12 cellular contexts compared by ENCODE assay signal in genomic region chr6:3260772-3261517, GRCh38. TPM values are rescaled to one million over a fixed set of nuclear protein-coding genes. Genes with fewer than 3 reads are reported as not detected.
DNase-seq lines count a peak whose midpoint lies in the region; ATAC-seq, FAIRE-seq and TF ChIP-seq lines count a peak whose summit lies in the region.
"Had no signal": no experiment of that assay in that cellular context is flagged by ENCODE, and none has a peak within 500 bp of the region (broad histone marks: within the 10 kb centered on the region; RNA-seq: fewer than 3 reads in every experiment).

No MANE protein-coding gene starts in this region.

- H3K27ac ChIP-seq in OCI-LY3 (ENCODE audit: low read length) (no peak overlapping the region), endothelial cell of umbilical vein (ENCODE audit: insufficient read depth, low read depth, low read length) (no peak overlapping the region)
- H3K27ac ChIP-seq: WERI-Rb-1 had no signal

- H3K4me3 ChIP-seq in OCI-LY3 (ENCODE audit: low read length): no peak overlapping the region
- peak overlapping the region in 1 of 3 experiments; percentile 2 for H3K4me3 ChIP-seq in endothelial cell of umbilical vein (replicated peaks in 1 of 3; ENCODE audit: insufficient read depth in 1 of 3, low read depth in 1 of 3, low read length in 3 of 3)
- peak overlapping the region; percentile 21 for H3K4me3 ChIP-seq in retinal pigment epithelial cell (ENCODE audit: low read length)

- no peak for TF ChIP-seq CTCF in OCI-LY3 (IDR thresholded peaks at IDR 0.05; ENCODE audit: low read depth, low read length)
- TF ChIP-seq CTCF in endothelial cell of umbilical vein (IDR thresholded peaks at IDR 0.05; ENCODE audit: extremely low read depth in 1 of 2, insufficient read depth in 1 of 2, low read depth in 1 of 2, low read length in 2 of 2): no peak
- no peak for TF ChIP-seq CTCF in retinal pigment epithelial cell (conservative IDR thresholded peaks at IDR 0.05; ENCODE audit: low read depth, low read length)

- H3K4me3 Mint-ChIP-seq in T-helper 2 cell treated with Interferon-gamma antibody and Interleukin-4, amounts not matched to agents 5 μg/mL and 100 μg/mL, for 36 hours: peak overlapping the region; percentile 98

- H3K27me3 ChIP-seq in OCI-LY3 (ENCODE audit: low read depth, low read length): no peaks in the 10 kb centered on the region
- peaks cover 1 to 4% of the 10 kb centered on the region in 2 experiments for H3K27me3 ChIP-seq in endothelial cell of umbilical vein (ENCODE audit: control insufficient read depth in 2 of 2, insufficient read depth in 2 of 2, low read length in 2 of 2)

- peaks cover 10% of the 10 kb centered on the region for H3K4me1 ChIP-seq in OCI-LY3 (ENCODE audit: low read length)
- peaks cover 7% of the 10 kb centered on the region for H3K4me1 ChIP-seq in endothelial cell of umbilical vein (ENCODE audit: control insufficient read depth, extremely low read depth, insufficient read depth, low read length)

- H3K9me3 ChIP-seq in OCI-LY3 (ENCODE audit: insufficient read depth, low read length) (no peaks in the 10 kb centered on the region), endothelial cell of umbilical vein (replicated peaks; ENCODE audit: control insufficient read depth, insufficient read depth, low read length) (no peaks in the 10 kb centered on the region)
- H3K9me3 ChIP-seq: HAP-1 had no signal

- POLR2A ChIA-PET in endothelial cell of umbilical vein (lab: Charles Lee): no interaction called here

- H2AFZ ChIP-seq in OCI-LY3 (ENCODE audit: low read depth, low read length) (no peak overlapping the region), endothelial cell of umbilical vein (ENCODE audit: low read depth, low read length) (no peak overlapping the region)

- peak overlapping the region; percentile 54 for H3K27ac Mint-ChIP-seq in T-helper 2 cell treated with Interferon-gamma antibody and Interleukin-4, amounts not matched to agents 5 μg/mL and 100 μg/mL, for 36 hours

- no peaks in the 10 kb centered on the region for H3K9me1 ChIP-seq in endothelial cell of umbilical vein (replicated peaks; ENCODE audit: control insufficient read depth, extremely low read depth, insufficient read depth, low read length)

- peaks cover 69% of the 10 kb centered on the region for H3K79me2 ChIP-seq in OCI-LY3 (ENCODE audit: low read length)
- peaks cover 66% of the 10 kb centered on the region for H3K79me2 ChIP-seq in endothelial cell of umbilical vein (ENCODE audit: control insufficient read depth, insufficient read depth, low read length)

- BruUV-seq in endothelial cell of umbilical vein (replicated peaks; lab: Mats Ljungman, UMichigan): no TSS peak

- CTCF ChIA-PET in endothelial cell of umbilical vein (lab: Charles Lee): interaction anchor here (1.0 to 4.4 kb wide), 3 partner anchors 9 to 135 kb away, joined by 3 to 25 read pairs (median 3); no protein-coding TSS in a partner anchor

- TF ChIP-seq POLR2A in endothelial cell of umbilical vein (IDR thresholded peaks at IDR 0.05; ENCODE audit: low read depth, low read length): no peak

- H3K9ac ChIP-seq in OCI-LY3 (ENCODE audit: low read length) (no peak overlapping the region), endothelial cell of umbilical vein (replicated peaks; ENCODE audit: extremely low read depth, insufficient read depth, low read length) (no peak overlapping the region)

- ATAC-seq in HG03571 (IDR thresholded peaks at IDR 0.05; ENCODE audit: unreplicated experiment): no peak
- ATAC-seq in HG03159 (IDR thresholded peaks at IDR 0.05; ENCODE audit: unreplicated experiment): no peak

- H3K36me3 Mint-ChIP-seq in T-helper 2 cell treated with Interferon-gamma antibody and Interleukin-4, amounts not matched to agents 5 μg/mL and 100 μg/mL, for 36 hours (ENCODE audit: low read depth): peaks cover 15% of the 10 kb centered on the region

- no peaks in the 10 kb centered on the region; the same call in 1 of the 2 replicates for H4K20me1 ChIP-seq in OCI-LY3 (ENCODE audit: insufficient read depth, low read length)
- H4K20me1 ChIP-seq in endothelial cell of umbilical vein (replicated peaks; ENCODE audit: control insufficient read depth, extremely low read depth, insufficient read depth, low read length): no peaks in the 10 kb centered on the region

- H3K36me3 ChIP-seq in OCI-LY3 (replicated peaks; ENCODE audit: low read depth, low read length): peaks cover 10% of the 10 kb centered on the region
- peaks cover 3 to 10% of the 10 kb centered on the region in 2 experiments for H3K36me3 ChIP-seq in endothelial cell of umbilical vein (ENCODE audit: control insufficient read depth in 2 of 2, extremely low read depth in 1 of 2, insufficient read depth in 2 of 2, low read length in 2 of 2)

- peaks cover 29% of the 10 kb centered on the region for H3K4me1 Mint-ChIP-seq in T-helper 2 cell treated with Interferon-gamma antibody and Interleukin-4, amounts not matched to agents 5 μg/mL and 100 μg/mL, for 36 hours (ENCODE audit: low read depth)

- FAIRE-seq in endothelial cell of umbilical vein (lab: Jason Lieb, UNC): no peak

- DNase-seq in T-helper 2 cell treated with Interferon-gamma antibody and Interleukin-4, amounts not matched to agents 5 μg/mL and 100 μg/mL, for 36 hours (ENCODE audit: low spot score): no peak
- no peak for DNase-seq in T-helper 2 cell
- DNase-seq in endothelial cell of umbilical vein (ENCODE audit: low read depth, low spot score): no peak
- DNase-seq in retinal pigment epithelial cell (ENCODE audit: low read depth): no peak
- DNase-seq in NCI-H2081 (lab: John Stamatoyannopoulos, UW): no peak
- DNase-seq: ACHN, NCI-H446 treated with DMSO at 0.1 percent for 48 hours, WERI-Rb-1 had no signal

- H3K27me3 Mint-ChIP-seq in T-helper 2 cell treated with Interferon-gamma antibody and Interleukin-4, amounts not matched to agents 5 μg/mL and 100 μg/mL, for 36 hours (ENCODE audit: low read depth): peaks cover 13% of the 10 kb centered on the region

- intact Hi-C loops in endothelial cell of umbilical vein (cut with micrococcal nuclease): no loop called here

- dilution Hi-C loops in endothelial cell of umbilical vein (cut with MboI; ENCODE audit: extremely low pct_ligation_motif_present, low sequenced_read_pairs): no loop called here

- H3K4me2 ChIP-seq in OCI-LY3 (ENCODE audit: low read length): peak overlapping the region; percentile 9; the same call in 1 of the 2 replicates
- H3K4me2 ChIP-seq in endothelial cell of umbilical vein (ENCODE audit: insufficient read depth, low read length): peak overlapping the region; percentile 24

- H3K9me3 Mint-ChIP-seq in T-helper 2 cell treated with Interferon-gamma antibody and Interleukin-4, amounts not matched to agents 5 μg/mL and 100 μg/mL, for 36 hours: no peaks in the 10 kb centered on the region

TF ChIP-seq in endothelial cell of umbilical vein, 7 proteins besides CTCF, POLR2A, EP300 and RAD21:
- TF ChIP-seq MYC (IDR thresholded peaks at IDR 0.05; ENCODE audit: low read depth, low read length) (no peak), JUN (IDR thresholded peaks at IDR 0.05; ENCODE audit: borderline replicate concordance, insufficient read depth, insufficient read length, low read depth) (no peak), EZH2 (IDR thresholded peaks at IDR 0.05; ENCODE audit: borderline replicate concordance, low read depth, low read length, severe bottlenecking) (no peak), FOS (IDR thresholded peaks at IDR 0.05; ENCODE audit: borderline replicate concordance, insufficient read depth, low read length) (no peak), MAX (IDR thresholded peaks at IDR 0.05; ENCODE audit: insufficient read depth, insufficient read length) (no peak), POLR2AphosphoS5 (IDR thresholded peaks at IDR 0.05; ENCODE audit: insufficient read depth, low read depth, low read length) (no peak), GATA2 (IDR thresholded peaks at IDR 0.05; ENCODE audit: insufficient read depth, insufficient read length, low read depth, low read length) (no peak)

RNA-seq across cellular contexts. Expression of gene PSMG4, which starts 2.2 kb away (rescaled TPM):
- 31.1 and 31.4 TPM in 2 replicates for total RNA-seq in endothelial cell of umbilical vein
- polyA plus RNA-seq in endothelial cell of umbilical vein: 46.0 and 72.2 TPM in 2 replicates
- 31.6 and 37.9 TPM in 2 replicates for polyA plus RNA-seq in endothelial cell of umbilical vein (2011; cell fraction: cytosol; rRNA removed)
- polyA plus RNA-seq in endothelial cell of umbilical vein (2011; cell fraction: nucleus; rRNA removed): 17.1 and 18.3 TPM in 2 replicates
- polyA plus RNA-seq in endothelial cell of umbilical vein (2012): 26.1 and 26.2 TPM in 2 replicates
- 18.5 and 20.7 TPM in 2 replicates for polyA minus RNA-seq in endothelial cell of umbilical vein
- 18.9 TPM for polyA minus RNA-seq in endothelial cell of umbilical vein (2011; cell fraction: cytosol; rRNA and poly(A)+ RNA removed)
- polyA minus RNA-seq in endothelial cell of umbilical vein (2011; cell fraction: nucleus; rRNA and poly(A)+ RNA removed): 11.0 and 11.1 TPM in 2 replicates

RNA-seq across cellular contexts. Expression of gene TUBB2B, which starts 33.5 kb away (rescaled TPM):
- total RNA-seq in endothelial cell of umbilical vein: 3.6 and 8.3 TPM in 2 replicates
- polyA plus RNA-seq in endothelial cell of umbilical vein: 5.1 and 7.8 TPM in 2 replicates
- polyA plus RNA-seq in endothelial cell of umbilical vein (2011; cell fraction: cytosol; rRNA removed): 3.2 and 4.7 TPM in 2 replicates
- 1.9 and 2.5 TPM in 2 replicates for polyA plus RNA-seq in endothelial cell of umbilical vein (2011; cell fraction: nucleus; rRNA removed)
- polyA plus RNA-seq in endothelial cell of umbilical vein (2012): 5.0 and 7.8 TPM in 2 replicates
- polyA minus RNA-seq in endothelial cell of umbilical vein: 3.4 and 3.8 TPM in 2 replicates
- polyA minus RNA-seq in endothelial cell of umbilical vein (2011; cell fraction: cytosol; rRNA and poly(A)+ RNA removed): not detected
- polyA minus RNA-seq in endothelial cell of umbilical vein (2011; cell fraction: nucleus; rRNA and poly(A)+ RNA removed): 0.67 and 1.1 TPM in 2 replicates
